In genomic region chr11:12893787-12894672, GRCh38 we compare ENCODE assay signal across 8 cellular contexts.
DNase-seq lines count a peak whose midpoint lies in the region; ATAC-seq and TF ChIP-seq lines count a peak whose summit lies in the region.

No MANE protein-coding gene starts in this region.

- H3K4me1 Mint-ChIP-seq in activated T-cell treated with anti-CD3 and anti-CD28 coated beads, Interleukin-2, amount 50 U/mL, for 24 hours (ENCODE audit: low read depth): no peaks in the 10 kb centered on the region

- H3K27ac ChIP-seq in foreskin keratinocyte (no peak overlapping the region), parathyroid adenoma (no peak overlapping the region)

- no peak overlapping the region for H3K4me3 Mint-ChIP-seq in activated T-cell treated with anti-CD3 and anti-CD28 coated beads, Interleukin-2, amount 50 U/mL, for 24 hours

- H3K9me3 ChIP-seq in parathyroid adenoma (ENCODE audit: control insufficient read depth, low read length): no peaks in the 10 kb centered on the region

- peaks cover 30% of the 10 kb centered on the region for H3K27me3 Mint-ChIP-seq in activated T-cell treated with anti-CD3 and anti-CD28 coated beads, Interleukin-2, amount 50 U/mL, for 24 hours

- no peaks in the 10 kb centered on the region for H3K36me3 Mint-ChIP-seq in activated T-cell treated with anti-CD3 and anti-CD28 coated beads, Interleukin-2, amount 50 U/mL, for 24 hours (ENCODE audit: low read depth)

- H2AFZ ChIP-seq in parathyroid adenoma: no peak overlapping the region

- ATAC-seq in HG03066 (IDR thresholded peaks at IDR 0.05; ENCODE audit: low read depth, unreplicated experiment) (peak; percentile 74), foreskin keratinocyte (peak; percentile 57), HG02840 (IDR thresholded peaks at IDR 0.05; ENCODE audit: low FRiP score, unreplicated experiment) (no peak), GM21381 (IDR thresholded peaks at IDR 0.05; ENCODE audit: unreplicated experiment) (no peak)

- peak; percentile 73 for DNase-seq in DMS53 (lab: John Stamatoyannopoulos, UW)
- peak; percentile 31 for DNase-seq in NOMO-1 treated with DMSO at 0.1 percent for 48 hours (lab: John Stamatoyannopoulos, UW; ENCODE audit: unreplicated experiment)
- DNase-seq in activated T-cell treated with anti-CD3 and anti-CD28 coated beads, Interleukin-2, amount 50 U/mL, for 24 hours: peak; percentile 63
- DNase-seq in foreskin keratinocyte: peak; percentile 25 to 57

- H3K27me3 ChIP-seq in foreskin keratinocyte: no peaks in the 10 kb centered on the region
- no peaks in the 10 kb centered on the region for H3K27me3 ChIP-seq in parathyroid adenoma (ENCODE audit: control insufficient read depth, insufficient read depth, low read length)

- H3K4me2 ChIP-seq in parathyroid adenoma (ENCODE audit: low read length): no peak overlapping the region

- H3K4me1 ChIP-seq in foreskin keratinocyte (peaks cover 10% of the 10 kb centered on the region), parathyroid adenoma (no peaks in the 10 kb centered on the region)

- H3K27ac Mint-ChIP-seq in activated T-cell treated with anti-CD3 and anti-CD28 coated beads, Interleukin-2, amount 50 U/mL, for 24 hours: no peak overlapping the region

- H3K36me3 ChIP-seq in parathyroid adenoma (ENCODE audit: control insufficient read depth, insufficient read depth, low read length): no peaks in the 10 kb centered on the region

- no peak overlapping the region for H3K4me3 ChIP-seq in parathyroid adenoma (ENCODE audit: low read depth, low read length)

- H3K79me2 ChIP-seq in parathyroid adenoma: peaks cover 3% of the 10 kb centered on the region

- no peaks in the 10 kb centered on the region for H3K9me3 Mint-ChIP-seq in activated T-cell treated with anti-CD3 and anti-CD28 coated beads, Interleukin-2, amount 50 U/mL, for 24 hours

- H3K9ac ChIP-seq in parathyroid adenoma: no peak overlapping the region

- TF ChIP-seq CTCF in foreskin keratinocyte (conservative IDR thresholded peaks at IDR 0.05): peak; percentile 87
- TF ChIP-seq CTCF in parathyroid adenoma (IDR thresholded peaks at IDR 0.05): peak; percentile 62

Comparison
In these comparisons a context has a peak if more than half of its experiments do, and no peak if none do; other contexts are left out.
1. ATAC-seq: peak in HG03066 (single experiment) and foreskin keratinocyte (single experiment); none in HG02840 (single experiment) and GM21381 (single experiment).
2. Peak in every context shown above with its lines, with median percentiles within 50 percentile points of each other: DNase-seq.